Comparison of ENCODE assay signal across 14 cellular contexts in genomic region chr2:233179848-233180368, GRCh38.
A peak's percentile ranks its signal among the peaks of the same experiment; 100 is the strongest.
DNase-seq lines count a peak whose midpoint lies in the region; ATAC-seq and TF ChIP-seq lines count a peak whose summit lies in the region.
"Had no signal": no experiment of that assay in that cellular context is flagged by ENCODE, and none has a peak within 500 bp of the region (broad histone marks: within the 10 kb centered on the region; RNA-seq: fewer than 3 reads in every experiment).

No MANE protein-coding gene starts in this region.

- no peak overlapping the region for H3K4me3 Mint-ChIP-seq in activated CD4-positive, alpha-beta T cell treated with anti-CD3 and anti-CD28 coated beads, Interleukin-2, amount 10 ng/mL, durations not matched to agents 24 days and 14 days
- no peak overlapping the region for H3K4me3 Mint-ChIP-seq in activated CD4-positive, alpha-beta T cell treated with anti-CD3 and anti-CD28 coated beads, Interleukin-2, amount 10 ng/mL, durations not matched to agents 7 days and 5 days
- H3K4me3 Mint-ChIP-seq in central memory CD8-positive, alpha-beta T cell, result no peak overlapping the region
- no peak overlapping the region for H3K4me3 Mint-ChIP-seq in nephron progenitor cell

- peaks cover 65% of the 10 kb centered on the region for H3K36me3 Mint-ChIP-seq in activated CD4-positive, alpha-beta T cell treated with anti-CD3 and anti-CD28 coated beads, Interleukin-2, amount 10 ng/mL, durations not matched to agents 24 days and 14 days (ENCODE audit: low read depth)
- peaks cover 75% of the 10 kb centered on the region for H3K36me3 Mint-ChIP-seq in activated CD4-positive, alpha-beta T cell treated with anti-CD3 and anti-CD28 coated beads, Interleukin-2, amount 10 ng/mL, durations not matched to agents 7 days and 5 days (ENCODE audit: low read depth)
- H3K36me3 Mint-ChIP-seq in central memory CD8-positive, alpha-beta T cell (ENCODE audit: insufficient read depth), result peaks cover 80% of the 10 kb centered on the region
- peaks cover 21% of the 10 kb centered on the region for H3K36me3 Mint-ChIP-seq in nephron progenitor cell (ENCODE audit: low read depth)

- H4K8ac ChIP-seq in trophoblast cell (ENCODE audit: low read depth, low read length), result no peak overlapping the region

- no peak overlapping the region for H3K4me2 ChIP-seq in trophoblast cell (ENCODE audit: low read length)

- no peak for DNase-seq in activated CD4-positive, alpha-beta T cell treated with anti-CD3 and anti-CD28 coated beads, Interleukin-2, amount 10 ng/mL, durations not matched to agents 24 days and 14 days
- DNase-seq in activated CD4-positive, alpha-beta T cell treated with anti-CD3 and anti-CD28 coated beads, Interleukin-2, amount 10 ng/mL, durations not matched to agents 7 days and 5 days, result no peak
- peak; percentile 41 for DNase-seq in MV-4-11 (lab: John Stamatoyannopoulos, UW)
- no peak for DNase-seq in central memory CD8-positive, alpha-beta T cell (ENCODE audit: low spot score in 2 of 2)
- no peak for DNase-seq in trophoblast cell
- no peak for DNase-seq in HPDE6-E6E7 (ENCODE audit: extremely low spot score)
- DNase-seq in nephron progenitor cell, result no peak
- DNase-seq: activated CD4-positive, alpha-beta T cell treated with anti-CD3 and anti-CD28 coated beads, Interleukin-2, amount 50 U/mL, for 4 hours; mesendoderm; NCI-H187 treated with DMSO at 0.1 percent for 48 hours; tibial artery had no signal

- H3K23ac ChIP-seq in trophoblast cell (ENCODE audit: low read length), result no peak overlapping the region

- H3K27me3 Mint-ChIP-seq in activated CD4-positive, alpha-beta T cell treated with anti-CD3 and anti-CD28 coated beads, Interleukin-2, amount 10 ng/mL, durations not matched to agents 24 days and 14 days, result no peaks in the 10 kb centered on the region
- no peaks in the 10 kb centered on the region for H3K27me3 Mint-ChIP-seq in activated CD4-positive, alpha-beta T cell treated with anti-CD3 and anti-CD28 coated beads, Interleukin-2, amount 10 ng/mL, durations not matched to agents 7 days and 5 days
- H3K27me3 Mint-ChIP-seq in central memory CD8-positive, alpha-beta T cell, result no peaks in the 10 kb centered on the region
- peaks cover 20% of the 10 kb centered on the region for H3K27me3 Mint-ChIP-seq in nephron progenitor cell (ENCODE audit: low read depth, poor library complexity)

- intact Hi-C loops in activated CD4-positive, alpha-beta T cell treated with anti-CD3 and anti-CD28 coated beads, Interleukin-2, amount 10 ng/mL, durations not matched to agents 24 days and 14 days (cut with micrococcal nuclease), result loop anchor here (10.0 kb wide), 1 partner anchor 75 kb away; the partner anchor contains the start of gene ATG16L1

- no peak overlapping the region for H3K18ac ChIP-seq in trophoblast cell (ENCODE audit: low read length)

- H3K9ac ChIP-seq in trophoblast cell (ENCODE audit: low read length), result no peak overlapping the region
- H3K9ac ChIP-seq: BLaER1 treated with 17β-estradiol and CSF1 and Interleukin-3, amounts not matched to agents 10 nM and 100 nM had no signal

- H3K27ac Mint-ChIP-seq in activated CD4-positive, alpha-beta T cell treated with anti-CD3 and anti-CD28 coated beads, Interleukin-2, amount 10 ng/mL, durations not matched to agents 24 days and 14 days, result peak overlapping the region; percentile 13
- H3K27ac Mint-ChIP-seq in activated CD4-positive, alpha-beta T cell treated with anti-CD3 and anti-CD28 coated beads, Interleukin-2, amount 10 ng/mL, durations not matched to agents 7 days and 5 days, result no peak overlapping the region
- peak overlapping the region; percentile 86 for H3K27ac Mint-ChIP-seq in central memory CD8-positive, alpha-beta T cell (ENCODE audit: low read depth)
- no peak overlapping the region for H3K27ac Mint-ChIP-seq in nephron progenitor cell

- H2AFZ ChIP-seq in trophoblast cell (ENCODE audit: insufficient read depth, low read length, poor library complexity), result no peak overlapping the region

- H2BK5ac ChIP-seq in trophoblast cell (ENCODE audit: low read depth, low read length, poor library complexity), result no peak overlapping the region

- peaks cover 4% of the 10 kb centered on the region for H3K4me1 Mint-ChIP-seq in activated CD4-positive, alpha-beta T cell treated with anti-CD3 and anti-CD28 coated beads, Interleukin-2, amount 10 ng/mL, durations not matched to agents 24 days and 14 days
- H3K4me1 Mint-ChIP-seq in activated CD4-positive, alpha-beta T cell treated with anti-CD3 and anti-CD28 coated beads, Interleukin-2, amount 10 ng/mL, durations not matched to agents 7 days and 5 days, result peaks cover 2% of the 10 kb centered on the region
- H3K4me1 Mint-ChIP-seq in central memory CD8-positive, alpha-beta T cell, result peaks cover 24% of the 10 kb centered on the region
- H3K4me1 Mint-ChIP-seq in nephron progenitor cell, result peaks cover 4% of the 10 kb centered on the region

- no peaks in the 10 kb centered on the region for H3K79me2 ChIP-seq in trophoblast cell (ENCODE audit: control insufficient read depth, insufficient read depth, low read length, poor library complexity)

- POLR2A ChIA-PET in activated CD4-positive, alpha-beta T cell treated with anti-CD3 and anti-CD28 coated beads, Interleukin-2, amount 10 ng/mL, durations not matched to agents 7 days and 5 days (lab: Charles Lee), result no interaction called here

- no peak overlapping the region for H3K27ac ChIP-seq in trophoblast cell (ENCODE audit: low read depth, low read length)
- H3K27ac ChIP-seq: RWPE1, tibial artery had no signal

- H3K4me3 ChIP-seq in trophoblast cell (ENCODE audit: low read depth, low read length), result peak overlapping the region; percentile 43
- H3K4me3 ChIP-seq: BLaER1 treated with 17β-estradiol and CSF1 and Interleukin-3, amounts not matched to agents 10 nM and 100 nM; tibial artery had no signal

- TF ChIP-seq CTCF in nephron progenitor cell (IDR thresholded peaks at IDR 0.05), result no peak

- no peaks in the 10 kb centered on the region for H3K36me3 ChIP-seq in trophoblast cell (ENCODE audit: control insufficient read depth in 1 of 2, insufficient read depth in 2 of 2, low read length in 2 of 2)

- H3K79me1 ChIP-seq in trophoblast cell (ENCODE audit: low read length), result no peaks in the 10 kb centered on the region

- H3K27me3 ChIP-seq in trophoblast cell (ENCODE audit: insufficient read depth, low read length), result no peaks in the 10 kb centered on the region
- H3K27me3 ChIP-seq: BLaER1 treated with 17β-estradiol and CSF1 and Interleukin-3, amounts not matched to agents 10 nM and 100 nM; tibial artery had no signal

- no peak overlapping the region for H4K91ac ChIP-seq in trophoblast cell (ENCODE audit: low read depth, low read length)

- no peak overlapping the region for H2BK120ac ChIP-seq in trophoblast cell (ENCODE audit: insufficient read depth, low read length, poor library complexity)

- H3K9me3 ChIP-seq in trophoblast cell (ENCODE audit: insufficient read depth, low read depth, low read length), result peaks cover 5% of the 10 kb centered on the region

- no peaks in the 10 kb centered on the region for H3K4me1 ChIP-seq in trophoblast cell (ENCODE audit: control insufficient read depth in 1 of 2, insufficient read depth in 2 of 2, low read length in 2 of 2)
- H3K4me1 ChIP-seq: tibial artery had no signal

- CTCF ChIA-PET in activated CD4-positive, alpha-beta T cell treated with anti-CD3 and anti-CD28 coated beads, Interleukin-2, amount 10 ng/mL, durations not matched to agents 7 days and 5 days (lab: Charles Lee), result no interaction called here

- H2AK5ac ChIP-seq in trophoblast cell (ENCODE audit: low read length), result no peak overlapping the region

- no peak overlapping the region for H3K4ac ChIP-seq in trophoblast cell (ENCODE audit: low read depth, low read length)

- no CpG with 5 or more reads among the region's 5 CpGs for WGBS in trophoblast cell (ENCODE audit: extremely low coverage, insufficient coverage, insufficient read length)

- H3K14ac ChIP-seq in trophoblast cell (ENCODE audit: low read length), result no peak overlapping the region

- ATAC-seq in central memory CD8-positive, alpha-beta T cell (replicated peaks; ENCODE audit: extremely low read depth, poor library complexity, severe bottlenecking), result no peak
- no peak for ATAC-seq in HG03025 (IDR thresholded peaks at IDR 0.05; ENCODE audit: low FRiP score, unreplicated experiment)

- H2BK12ac ChIP-seq in trophoblast cell (ENCODE audit: low read length), result no peak overlapping the region

- H4K12ac ChIP-seq in trophoblast cell (ENCODE audit: low read depth, low read length), result no peak overlapping the region

- H3K9me3 Mint-ChIP-seq in activated CD4-positive, alpha-beta T cell treated with anti-CD3 and anti-CD28 coated beads, Interleukin-2, amount 10 ng/mL, durations not matched to agents 24 days and 14 days, result peaks cover 6% of the 10 kb centered on the region
- no peaks in the 10 kb centered on the region for H3K9me3 Mint-ChIP-seq in activated CD4-positive, alpha-beta T cell treated with anti-CD3 and anti-CD28 coated beads, Interleukin-2, amount 10 ng/mL, durations not matched to agents 7 days and 5 days
- H3K9me3 Mint-ChIP-seq in central memory CD8-positive, alpha-beta T cell, result no peaks in the 10 kb centered on the region
- peaks cover 24% of the 10 kb centered on the region for H3K9me3 Mint-ChIP-seq in nephron progenitor cell

Comparison
In these comparisons a context has a peak if more than half of its experiments do, and no peak if none do; other contexts are left out.
1. H3K27ac Mint-ChIP-seq: peak in activated CD4-positive, alpha-beta T cell treated with anti-CD3 and anti-CD28 coated beads, Interleukin-2, amount 10 ng/mL, durations not matched to agents 24 days and 14 days (single experiment) and central memory CD8-positive, alpha-beta T cell (single experiment); none in activated CD4-positive, alpha-beta T cell treated with anti-CD3 and anti-CD28 coated beads, Interleukin-2, amount 10 ng/mL, durations not matched to agents 7 days and 5 days (single experiment) and nephron progenitor cell (single experiment).